Comparison of ENCODE assay signal across 1 cellular context in the genomic region with DNA sequence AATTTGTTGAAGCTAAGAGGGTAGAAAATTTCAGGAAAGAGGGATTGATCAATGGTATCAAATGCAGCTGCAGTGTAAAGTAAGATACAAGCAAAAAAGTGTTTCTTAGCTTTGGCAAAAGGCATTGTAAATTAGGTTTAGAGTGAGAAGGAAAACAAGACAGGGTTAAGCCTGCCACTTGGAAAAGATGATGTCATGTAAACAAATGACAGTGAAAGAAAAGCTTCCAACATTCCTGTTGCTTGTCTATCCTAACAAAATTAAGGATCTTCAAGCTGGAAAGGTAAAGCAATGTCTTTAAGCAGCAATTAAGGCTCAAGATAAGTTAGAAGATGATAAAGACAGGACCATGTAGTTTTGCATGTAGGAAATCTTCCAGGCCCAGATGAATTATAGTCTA.
TF ChIP-seq lines count a peak whose summit lies in the region.

No MANE protein-coding gene starts in this region.

TF ChIP-seq in GM23338, 12 proteins besides CTCF, POLR2A, EP300 and RAD21 (continued from another document):
- no peak for TF ChIP-seq ZNF462 (CRISPR knock-in tag; IDR thresholded peaks at IDR 0.05)
- TF ChIP-seq ZNF331 (CRISPR knock-in tag; IDR thresholded peaks at IDR 0.05; ENCODE audit: low read depth) = no peak
- TF ChIP-seq CREB1 (CRISPR knock-in tag; IDR thresholded peaks at IDR 0.05; ENCODE audit: low read depth) = no peak
- TF ChIP-seq, protein P1, sequence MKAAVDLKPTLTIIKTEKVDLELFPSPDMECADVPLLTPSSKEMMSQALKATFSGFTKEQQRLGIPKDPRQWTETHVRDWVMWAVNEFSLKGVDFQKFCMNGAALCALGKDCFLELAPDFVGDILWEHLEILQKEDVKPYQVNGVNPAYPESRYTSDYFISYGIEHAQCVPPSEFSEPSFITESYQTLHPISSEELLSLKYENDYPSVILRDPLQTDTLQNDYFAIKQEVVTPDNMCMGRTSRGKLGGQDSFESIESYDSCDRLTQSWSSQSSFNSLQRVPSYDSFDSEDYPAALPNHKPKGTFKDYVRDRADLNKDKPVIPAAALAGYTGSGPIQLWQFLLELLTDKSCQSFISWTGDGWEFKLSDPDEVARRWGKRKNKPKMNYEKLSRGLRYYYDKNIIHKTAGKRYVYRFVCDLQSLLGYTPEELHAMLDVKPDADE (IDR thresholded peaks at IDR 0.05) = no peak
- TF ChIP-seq ZNF114 (CRISPR knock-in tag; IDR thresholded peaks at IDR 0.05) = no peak
- TF ChIP-seq EZH2 (IDR thresholded peaks at IDR 0.05; ENCODE audit: low read depth, unreplicated experiment) = no peak
- no peak for TF ChIP-seq EZH2phosphoT487 (IDR thresholded peaks at IDR 0.05; ENCODE audit: unreplicated experiment)
- TF ChIP-seq REST (IDR thresholded peaks at IDR 0.05; ENCODE audit: unreplicated experiment) = no peak
- no peak for TF ChIP-seq POLR2AphosphoS5 (IDR thresholded peaks at IDR 0.05; ENCODE audit: low read depth)
- TF ChIP-seq STAT1 (IDR thresholded peaks at IDR 0.05; ENCODE audit: unreplicated experiment) = no peak
- no peak for TF ChIP-seq JUNB (IDR thresholded peaks at IDR 0.05; ENCODE audit: unreplicated experiment)
TF ChIP-seq in GM23338: peak in this region for 0.
